2 cellular contexts compared by ENCODE assay signal in genomic region chr2:230913812-230914211, GRCh38.
TF ChIP-seq lines count a peak whose summit lies in the region.

No MANE protein-coding gene starts in this region.

TF ChIP-seq in SK-N-SH, 30 proteins besides CTCF, POLR2A, EP300 and RAD21 (continued from another document):
- peak; percentile 92 for TF ChIP-seq RFX5 (IDR thresholded peaks at IDR 0.05; ENCODE audit: low read length)

TF ChIP-seq in SK-N-SH treated with all-trans-retinoic acid at 6 μM for 48 hours, 23 proteins besides CTCF, POLR2A, EP300 and RAD21 (continued from another document):
- no peak for TF ChIP-seq ISL1 (CRISPR knock-in tag; IDR thresholded peaks at IDR 0.05)
- no peak for TF ChIP-seq ZNF565 (CRISPR knock-in tag; conservative IDR thresholded peaks at IDR 0.05; ENCODE audit: low read depth)
- no peak for TF ChIP-seq OSR1 (CRISPR knock-in tag; IDR thresholded peaks at IDR 0.05)
- TF ChIP-seq TOX (CRISPR knock-in tag; IDR thresholded peaks at IDR 0.05; ENCODE audit: borderline replicate concordance) = no peak
- no peak for TF ChIP-seq ARNTL (CRISPR knock-in tag; IDR thresholded peaks at IDR 0.05; ENCODE audit: borderline replicate concordance, low read depth)
- no peak for TF ChIP-seq CSDC2 (CRISPR knock-in tag; IDR thresholded peaks at IDR 0.05)
